Comparison of ENCODE assay signal across 8 cellular contexts in genomic region chr3:148991219-148992026, GRCh38. TPM values are rescaled to one million over a fixed set of nuclear protein-coding genes. Genes with fewer than 3 reads are reported as not detected.
A peak's percentile ranks its signal among the peaks of the same experiment; 100 is the strongest.
DNase-seq lines count a peak whose midpoint lies in the region; ATAC-seq and TF ChIP-seq lines count a peak whose summit lies in the region.

Gene GYG1 (plus strand): TSS chr3:148991540. CDS start chr3:148991641, 101 bp downstream.

- peak; percentile 82 for ATAC-seq in GM19467 (IDR thresholded peaks at IDR 0.05; ENCODE audit: unreplicated experiment)
- peak; percentile 97 for ATAC-seq in Panc1
- ATAC-seq in activated T-cell treated with anti-CD3 and anti-CD28 coated beads, Interleukin-2, amount 50 U/mL, for 4 hours: peak; percentile 88 to 91

- CTCF ChIA-PET in Panc1 (lab: Charles Lee): no interaction called here

- in situ Hi-C loops in Caki2 (cut with HindIII; ENCODE audit: low pct_unique_long_range_greater_than_20kb, low sequenced_read_pairs) (no loop called here), Panc1 (cut with HindIII; ENCODE audit: low pct_unique_long_range_greater_than_20kb, low sequenced_read_pairs) (no loop called here)

- peaks cover 26% of the 10 kb centered on the region for H3K4me1 Mint-ChIP-seq in activated T-cell treated with anti-CD3 and anti-CD28 coated beads, Interleukin-2, amount 50 U/mL, for 4 hours (ENCODE audit: low read depth)

- peaks cover 14% of the 10 kb centered on the region for H3K4me1 ChIP-seq in Panc1 (ENCODE audit: control insufficient read depth, insufficient read depth, low read length)
- peaks cover 17 to 42% (median 37%) of the 10 kb centered on the region in 4 donors for H3K4me1 ChIP-seq in esophagus muscularis mucosa
- peaks cover 4 to 10% of the 10 kb centered on the region in 2 donors for H3K4me1 ChIP-seq in muscle layer of duodenum (ENCODE audit: control insufficient read depth in 1 of 2, insufficient read depth in 2 of 2, low read length in 2 of 2)

- TF ChIP-seq EP300 in esophagus muscularis mucosa (IDR thresholded peaks at IDR 0.05): no peak

- no peaks in the 10 kb centered on the region for H3K9me3 ChIP-seq in Panc1 (ENCODE audit: control insufficient read depth, insufficient read depth, low read depth, low read length)
- no peaks in the 10 kb centered on the region for H3K9me3 ChIP-seq in esophagus muscularis mucosa
- H3K9me3 ChIP-seq in muscle layer of duodenum (ENCODE audit: control insufficient read depth in 1 of 2, low read length in 2 of 2): no peaks in the 10 kb centered on the region

- 0% methylated on average over 29 of the region's 91 CpGs for WGBS in esophagus muscularis mucosa

- POLR2A ChIA-PET in Panc1 (lab: Charles Lee): interaction anchor here (0.6 kb wide), 1 partner anchor 9 kb away, joined by 5 read pairs; no protein-coding TSS in a partner anchor

- H3K36me3 ChIP-seq in Panc1 (ENCODE audit: control insufficient read depth, insufficient read depth, low read length): peaks cover 14% of the 10 kb centered on the region
- H3K36me3 ChIP-seq in esophagus muscularis mucosa: peaks cover 7 to 24% (median 20%) of the 10 kb centered on the region in 4 donors
- peaks cover 10 to 11% of the 10 kb centered on the region in 2 donors for H3K36me3 ChIP-seq in muscle layer of duodenum (ENCODE audit: control insufficient read depth in 1 of 2, insufficient read depth in 2 of 2, low read length in 2 of 2)

- peak; percentile 69 for TF ChIP-seq POLR2A in esophagus muscularis mucosa (IDR thresholded peaks at IDR 0.05; ENCODE audit: low read depth)

- H3K9me3 Mint-ChIP-seq in activated T-cell treated with anti-CD3 and anti-CD28 coated beads, Interleukin-2, amount 50 U/mL, for 4 hours: no peaks in the 10 kb centered on the region

- H3K36me3 Mint-ChIP-seq in activated T-cell treated with anti-CD3 and anti-CD28 coated beads, Interleukin-2, amount 50 U/mL, for 4 hours (ENCODE audit: insufficient read depth): peaks cover 11% of the 10 kb centered on the region

- DNase-seq in Caki2 (ENCODE audit: low read depth): peak; percentile 82
- peak; percentile 77 for DNase-seq in HPDE6-E6E7 (ENCODE audit: extremely low spot score)
- no peak for DNase-seq in Panc1 (ENCODE audit: low read depth, low spot score)
- DNase-seq in activated T-cell treated with anti-CD3 and anti-CD28 coated beads, Interleukin-2, amount 50 U/mL, for 4 hours: peak; percentile 78
- DNase-seq in esophagus muscularis mucosa (ENCODE audit: extremely low spot score): peak; percentile 93
- DNase-seq in stimulated activated CD8-positive, alpha-beta memory T cell treated with anti-CD3 and anti-CD28 coated beads, Interleukin-7, amount 100 ng/mL, for 48 hours (ENCODE audit: extremely low read depth in 1 of 2, low read depth in 1 of 2): peak; percentile 62 to 68

- peak within 1 kb of the TSS; percentile 81 for H3K4me3 Mint-ChIP-seq in activated T-cell treated with anti-CD3 and anti-CD28 coated beads, Interleukin-2, amount 50 U/mL, for 4 hours

- H3K27me3 Mint-ChIP-seq in activated T-cell treated with anti-CD3 and anti-CD28 coated beads, Interleukin-2, amount 50 U/mL, for 4 hours (ENCODE audit: low read depth): no peaks in the 10 kb centered on the region

- H3K27ac ChIP-seq in Panc1 (ENCODE audit: low read length) (peak within 1 kb of the TSS; percentile 85), esophagus muscularis mucosa (replicated peaks in 1 of 4) (peak within 1 kb of the TSS; percentile 98 to 100 (median 99)), muscle layer of duodenum (ENCODE audit: low read length) (peak within 1 kb of the TSS; percentile 71)

- peak; percentile 80 for TF ChIP-seq CTCF in Panc1 (IDR thresholded peaks at IDR 0.05)
- peak; percentile 31 to 36 (median 32) for TF ChIP-seq CTCF in esophagus muscularis mucosa (IDR thresholded peaks at IDR 0.05)

- intact Hi-C loops in Panc1 (cut with micrococcal nuclease; ENCODE audit: unreplicated experiment) (no loop called here), esophagus muscularis mucosa (cut with DNase I) (loop anchor here (10.0 kb wide), 1 partner anchor 93 kb away; the partner anchor contains the start of gene HLTF)

- H3K27me3 ChIP-seq in Panc1 (ENCODE audit: control insufficient read depth, insufficient read depth, low read length) (no peaks in the 10 kb centered on the region), esophagus muscularis mucosa (no peaks in the 10 kb centered on the region), muscle layer of duodenum (ENCODE audit: low read depth, low read length) (no peaks in the 10 kb centered on the region)

- H3K4me3 ChIP-seq in Panc1 (ENCODE audit: low read depth in 2 of 2, low read length in 2 of 2) (peak within 1 kb of the TSS; percentile 66 to 71), esophagus muscularis mucosa (peak within 1 kb of the TSS; percentile 92 to 99 (median 95)), muscle layer of duodenum (ENCODE audit: low read depth in 1 of 2, low read length in 2 of 2) (peak within 1 kb of the TSS; percentile 69 to 78)

- BruUV-seq in Panc1 (replicated peaks; lab: Mats Ljungman, UMichigan): no TSS peak

RNA-seq across cellular contexts. Expression of gene GYG1, which starts in this region (rescaled TPM):
- 28.1 and 63.3 TPM in 2 replicates for total RNA-seq in Caki2 (2014; rRNA removed; shearing (Covaris generic); ENCODE audit: low replicate concordance)
- total RNA-seq in Panc1 (2021; ENCODE audit: unreplicated experiment) (75.2 TPM), esophagus muscularis mucosa (100 to 1,000 TPM; 101 to 177 (median 141) TPM)
- polyA plus RNA-seq in Panc1 (2012; ENCODE audit: insufficient read length): 89.3 TPM
- total RNA-seq in activated T-cell treated with anti-CD3 and anti-CD28 coated beads, Interleukin-2, amount 50 U/mL, for 4 hours: 10 to 100 TPM; 22.5 to 26.1 (median 22.9) TPM
